ENCODE assay signal across 33 cellular contexts in genomic region chr7:43298617-43299016, GRCh38.
DNase-seq lines count a peak whose midpoint lies in the region; ATAC-seq, FAIRE-seq and TF ChIP-seq lines count a peak whose summit lies in the region.
"Had no signal": no experiment of that assay in that cellular context is flagged by ENCODE, and none has a peak within 500 bp of the region (broad histone marks: within the 10 kb centered on the region; RNA-seq: fewer than 3 reads in every experiment).

No MANE protein-coding gene starts in this region.

- FAIRE-seq in GM12878 (lab: Jason Lieb, UNC) (no peak), H1 (lab: Jason Lieb, UNC) (no peak)
- FAIRE-seq: A204.1, A549, D721Med had no signal

- H2AK5ac ChIP-seq in H1 (ENCODE audit: low read depth, low read length), result 0 out of 2 replicates have a peak overlapping the region, but pooled peaks have one; percentile 32

- no peak for DNase-seq in GM12878 (ENCODE audit: low read depth, low spot score)
- peak in 7 of 61 donors; percentile 11 to 56 (median 24) for DNase-seq in caudate nucleus (lab: John Stamatoyannopoulos, UW)
- DNase-seq in H1 (ENCODE audit: low read depth in 1 of 2, low spot score in 2 of 2), result no peak
- DNase-seq in hippocampal formation (lab: John Stamatoyannopoulos, UW), result no peak
- no peak for DNase-seq in activated CD8-positive, alpha-beta memory T cell treated with anti-CD3 and anti-CD28 coated beads, Interleukin-2, amount 50 U/mL, for 48 hours
- DNase-seq: 8988T; ACHN; AML-193; BE2C; C1 segment of cervical spinal cord; Caco-2; Calu3; CD4-positive, alpha-beta memory T cell; CD4-positive, alpha-beta T cell; CD4-positive, CD25-positive, alpha-beta regulatory T cell; CD8-positive, alpha-beta memory T cell; CD8-positive, alpha-beta T cell; COR-L47; DMS 273 treated with DMSO at 0.1 percent for 48 hours; DMS153; DMS53; DMS79; DMS79 treated with DMSO at 0.1 percent for 48 hours; DND-41; EL had no signal

- no peaks in the 10 kb centered on the region for H3K79me1 ChIP-seq in H1 (ENCODE audit: low read depth, low read length)

- no peak overlapping the region for H3K56ac ChIP-seq in H1 (replicated peaks; ENCODE audit: insufficient read length, low read depth, low read length)

- H3K4me2 ChIP-seq in GM12878 (ENCODE audit: control insufficient read depth, insufficient read depth), result no peak overlapping the region
- H3K4me2 ChIP-seq in H1 (ENCODE audit: insufficient read depth in 1 of 2, low read depth in 2 of 2, low read length in 2 of 2), result no peak overlapping the region
- H3K4me2 ChIP-seq: A549; BLaER1; BLaER1 treated with 17β-estradiol and CSF1 and Interleukin-3, amounts not matched to agents 10 nM and 100 nM had no signal

- H2BK15ac ChIP-seq in H1 (ENCODE audit: low read length), result no peak overlapping the region

- no peak overlapping the region for H4K5ac ChIP-seq in H1 (ENCODE audit: insufficient read length, low read depth, low read length)

- ATAC-seq in GM12878, result no peak
- no peak for ATAC-seq in HG02623 (IDR thresholded peaks at IDR 0.05; ENCODE audit: unreplicated experiment)
- ATAC-seq: A549; CD8-positive, alpha-beta T cell had no signal

- no peak overlapping the region; the same call in 1 of the 2 replicates for H2BK5ac ChIP-seq in H1 (ENCODE audit: low read depth, low read length)

- H4K8ac ChIP-seq in H1 (ENCODE audit: extremely low read depth, insufficient read depth, low read length), result no peak overlapping the region

- H2BK120ac ChIP-seq in H1 (replicated peaks; ENCODE audit: low read depth, low read length), result no peak overlapping the region

- H3K9ac ChIP-seq in GM12878 (ENCODE audit: control insufficient read depth, insufficient read depth, low read length) (no peak overlapping the region), H1 (replicated peaks in 1 of 4; ENCODE audit: extremely low read depth in 1 of 4, low read depth in 3 of 4, low read length in 3 of 4) (no peak overlapping the region)
- H3K9ac ChIP-seq: BLaER1; BLaER1 treated with 17β-estradiol and CSF1 and Interleukin-3, amounts not matched to agents 10 nM and 100 nM had no signal

- TF ChIP-seq POLR2A in GM12878 (IDR thresholded peaks at IDR 0.05; ENCODE audit: low read depth, low read length) (no peak), H1 (IDR thresholded peaks at IDR 0.05; ENCODE audit: control extremely low read depth in 1 of 2, low read depth in 2 of 2, low read length in 2 of 2) (no peak)

- RAD21 ChIA-PET in GM12878 (lab: Charles Lee; ENCODE audit: unreplicated experiment), result interaction anchor here (9.1 kb wide), 1 partner anchor 17 kb away, joined by 69 read pairs; no protein-coding TSS in a partner anchor

- H3K27me3 ChIP-seq in GM12878 (replicated peaks in 1 of 2; ENCODE audit: control insufficient read depth in 2 of 2, insufficient read depth in 2 of 2, low read length in 1 of 2) (peaks cover 1 to 3% of the 10 kb centered on the region in 2 experiments; a peak in 1 of 4 replicates), H1 (replicated peaks in 1 of 4; ENCODE audit: control insufficient read depth in 3 of 4, extremely low read depth in 1 of 4, insufficient read depth in 3 of 4, low read length in 3 of 4) (no peaks in the 10 kb centered on the region)
- H3K27me3 ChIP-seq: BLaER1; BLaER1 treated with 17β-estradiol and CSF1 and Interleukin-3, amounts not matched to agents 10 nM and 100 nM had no signal

- POLR2A ChIA-PET in GM12878 (lab: Charles Lee) (interaction anchor here (1.0 to 2.1 kb wide), 2 partner anchors 14 to 16 kb away, joined by 5 to 6 read pairs; no protein-coding TSS in a partner anchor), H1 (lab: Charles Lee; ENCODE audit: partially characterized antibody) (no interaction called here)

- CTCF ChIA-PET in GM12878 (lab: Yijun Ruan, JAX), result interaction anchor here (1.5 to 8.8 kb wide), 3 partner anchors 16 to 140 kb away, joined by 4 to 56 read pairs (median 6); no protein-coding TSS in a partner anchor
- CTCF ChIA-PET in H1 (lab: Charles Lee; ENCODE audit: partially characterized antibody), result interaction anchor here (0.6 to 3.3 kb wide), 6 partner anchors 15 to 304 kb away, joined by 4 to 14 read pairs (median 4); no protein-coding TSS in a partner anchor

- TF ChIP-seq CTCF in GM12878 (IDR thresholded peaks at IDR 0.05 in 2 of 3, conservative IDR thresholded peaks at IDR 0.05 in 1 of 3; ENCODE audit: control insufficient read depth in 2 of 3, extremely low read depth in 1 of 3, insufficient read depth in 1 of 3, low read depth in 3 of 3, low read length in 3 of 3) (no peak), H1 (IDR thresholded peaks at IDR 0.05; ENCODE audit: control extremely low read depth in 1 of 3, insufficient read depth in 1 of 3, low read depth in 1 of 3, low read length in 3 of 3) (no peak)

- no peak for TF ChIP-seq EP300 in GM12878 (IDR thresholded peaks at IDR 0.05; ENCODE audit: borderline replicate concordance in 1 of 2, control insufficient read depth in 1 of 2, low read depth in 2 of 2, low read length in 2 of 2)
- TF ChIP-seq EP300 in H1 (IDR thresholded peaks at IDR 0.05; ENCODE audit: borderline replicate concordance in 1 of 2, low read depth in 2 of 2, low read length in 2 of 2), result no peak

- H3K27ac ChIP-seq in GM12878 (ENCODE audit: control insufficient read depth, insufficient read depth) (no peak overlapping the region), caudate nucleus (ENCODE audit: low read depth, low read length) (peak overlapping the region; percentile 19), H1 (ENCODE audit: low read depth, low read length) (no peak overlapping the region)
- H3K27ac ChIP-seq: 22Rv1; A549; BLaER1; BLaER1 treated with 17β-estradiol and CSF1 and Interleukin-3, amounts not matched to agents 10 nM and 100 nM; C4-2B had no signal

- SMC1A ChIA-PET in GM12878 (lab: Charles Lee; ENCODE audit: uncharacterized antibody, unreplicated experiment), result interaction anchor here (1.4 to 1.7 kb wide), 4 partner anchors 12 to 141 kb away, joined by 4 to 8 read pairs (median 5); no protein-coding TSS in a partner anchor

- H3K9me3 ChIP-seq in GM12878 (replicated peaks; ENCODE audit: control insufficient read depth, insufficient read depth, low read length), result no peaks in the 10 kb centered on the region
- no peaks in the 10 kb centered on the region for H3K9me3 ChIP-seq in H1 (ENCODE audit: insufficient read depth in 2 of 2, low read depth in 1 of 2, low read length in 1 of 2)
- H3K9me3 ChIP-seq: A549; BE2C; BLaER1; BLaER1 treated with 17β-estradiol and CSF1 and Interleukin-3, amounts not matched to agents 10 nM and 100 nM; Caco-2 had no signal

- H3K4me1 ChIP-seq in GM12878 (ENCODE audit: control insufficient read depth, insufficient read depth, low read length) (peaks cover 2% of the 10 kb centered on the region; the same call in 1 of the 2 replicates), H1 (replicated peaks in 1 of 4; ENCODE audit: control insufficient read depth in 3 of 4, insufficient read depth in 4 of 4, low read length in 3 of 4) (peaks cover 7 to 25% (median 22%) of the 10 kb centered on the region in 4 experiments)
- H3K4me1 ChIP-seq: BE2C, Caco-2 had no signal

- H3K23me2 ChIP-seq in H1 (ENCODE audit: low read depth, low read length), result no peaks in the 10 kb centered on the region; the same call in 1 of the 2 replicates

- no peak overlapping the region for H2AFZ ChIP-seq in GM12878 (ENCODE audit: control insufficient read depth, low read depth, low read length)
- H2AFZ ChIP-seq in H1 (ENCODE audit: low read length), result no peak overlapping the region

- H3K23ac ChIP-seq in H1 (ENCODE audit: insufficient read length), result no peak overlapping the region

- in situ Hi-C loops in GM12878 (cut with MboI), result no loop called here

- 49% methylated on average over 8 of the region's 8 CpGs for WGBS in GM12878 (ENCODE audit: insufficient coverage, insufficient replicate concordance, low lambda C conversion rate, missing lambda C conversion rate)
- 90% methylated on average over 8 of the region's 8 CpGs; no CpG with 5 or more reads in 1 of the 2 experiments for WGBS in H1 (ENCODE audit: extremely low coverage in 1 of 2, insufficient coverage in 1 of 2, insufficient read length in 1 of 2, insufficient replicate concordance in 2 of 2, low coverage in 1 of 2, low lambda C conversion rate in 2 of 2, missing lambda C conversion rate in 1 of 2), 2 experiments

- H3K18ac ChIP-seq in H1 (ENCODE audit: extremely low read depth, low read length), result no peak overlapping the region; the same call in 1 of the 2 replicates

- H3K79me2 ChIP-seq in GM12878 (ENCODE audit: control insufficient read depth, insufficient read depth, low read length) (no peaks in the 10 kb centered on the region), H1 (ENCODE audit: control insufficient read depth in 1 of 2, insufficient read depth in 2 of 2, low read length in 2 of 2) (no peaks in the 10 kb centered on the region)

- H3K4me3 ChIP-seq in GM12878 (no peak overlapping the region), H1 (ENCODE audit: extremely low read depth in 1 of 4, insufficient read depth in 2 of 4, low read depth in 3 of 4, low read length in 4 of 4) (no peak overlapping the region)
- H3K4me3 ChIP-seq: A549; BLaER1; BLaER1 treated with 17β-estradiol and CSF1 and Interleukin-3, amounts not matched to agents 10 nM and 100 nM had no signal

- no peak for TF ChIP-seq RAD21 in GM12878 (IDR thresholded peaks at IDR 0.05; ENCODE audit: insufficient read depth, low read depth, low read length)
- no peak for TF ChIP-seq RAD21 in H1 (IDR thresholded peaks at IDR 0.05 in 1 of 2, conservative IDR thresholded peaks at IDR 0.05 in 1 of 2; ENCODE audit: low read depth in 2 of 2, low read length in 2 of 2)

- H3K36me3 ChIP-seq in GM12878 (ENCODE audit: control insufficient read depth in 2 of 2, insufficient read depth in 2 of 2, low read length in 1 of 2) (no peaks in the 10 kb centered on the region), H1 (ENCODE audit: control insufficient read depth in 2 of 4, insufficient read depth in 4 of 4, low read length in 3 of 4) (no peaks in the 10 kb centered on the region)
- H3K36me3 ChIP-seq: BE2C; BLaER1; BLaER1 treated with 17β-estradiol and CSF1 and Interleukin-3, amounts not matched to agents 10 nM and 100 nM had no signal

- no TSS peak for BruUV-seq in GM12878 (replicated peaks; lab: Mats Ljungman, UMichigan)

- H3K4ac ChIP-seq in H1 (replicated peaks; ENCODE audit: insufficient read length, low read depth, low read length), result no peak overlapping the region

- H3K14ac ChIP-seq in H1 (ENCODE audit: insufficient read length), result no peak overlapping the region

- H2BK20ac ChIP-seq in H1 (ENCODE audit: low read length), result no peak overlapping the region

- intact Hi-C loops in GM12878 (cut with micrococcal nuclease; ENCODE audit: unreplicated experiment), result no loop called here

- H4K20me1 ChIP-seq in GM12878 (ENCODE audit: control insufficient read depth, insufficient read depth) (no peaks in the 10 kb centered on the region), H1 (replicated peaks in 1 of 2; ENCODE audit: control insufficient read depth in 1 of 2, insufficient read depth in 2 of 2, low read length in 2 of 2) (no peaks in the 10 kb centered on the region)
- H4K20me1 ChIP-seq: BLaER1; BLaER1 treated with 17β-estradiol and CSF1 and Interleukin-3, amounts not matched to agents 10 nM and 100 nM had no signal

- no peak overlapping the region for H4K91ac ChIP-seq in H1 (replicated peaks; ENCODE audit: insufficient read length, low read length)

- no peak overlapping the region; the same call in 1 of the 2 replicates for H2BK12ac ChIP-seq in H1 (ENCODE audit: low read depth, low read length)

TF ChIP-seq in H1, 55 proteins besides CTCF, POLR2A, EP300 and RAD21 (continues in another document):
- TF ChIP-seq CBX5 (IDR thresholded peaks at IDR 0.05; ENCODE audit: low read depth, low read length), result no peak
